In genomic region chr10:73705506-73706072, GRCh38 we compare ENCODE assay signal across 2 cellular contexts. TPM values are rescaled to one million over a fixed set of nuclear protein-coding genes. Genes with fewer than 3 reads are reported as not detected.
"Had no signal": no experiment of that assay in that cellular context is flagged by ENCODE, and none has a peak within 500 bp of the region (broad histone marks: within the 10 kb centered on the region; RNA-seq: fewer than 3 reads in every experiment).

No MANE protein-coding gene starts in this region.

RNA-seq across cellular contexts. Expression of gene SYNPO2L, which starts 49.8 kb away (rescaled TPM):
- total RNA-seq: M059J, SK-MEL-5 had no signal
